In genomic region chr17:60142872-60143499, GRCh38 we compare ENCODE assay signal across 8 cellular contexts. TPM values are rescaled to one million over a fixed set of nuclear protein-coding genes. Genes with fewer than 3 reads are reported as not detected.
DNase-seq lines count a peak whose midpoint lies in the region; ATAC-seq and TF ChIP-seq lines count a peak whose summit lies in the region.

No MANE protein-coding gene starts in this region.

- peaks cover 18% of the 10 kb centered on the region for H3K4me1 Mint-ChIP-seq in activated CD4-positive, alpha-beta T cell treated with anti-CD3 and anti-CD28 coated beads for 36 hours

- no peaks in the 10 kb centered on the region for H3K9me3 Mint-ChIP-seq in activated CD4-positive, alpha-beta T cell treated with anti-CD3 and anti-CD28 coated beads for 36 hours (ENCODE audit: low read depth)

- H3K4me3 ChIP-seq in coronary artery, result peak overlapping the region; percentile 41

- H3K4me3 Mint-ChIP-seq in activated CD4-positive, alpha-beta T cell treated with anti-CD3 and anti-CD28 coated beads for 36 hours, result no peak overlapping the region

- intact Hi-C loops in activated CD4-positive, alpha-beta T cell treated with anti-CD3 and anti-CD28 coated beads for 36 hours (cut with DNase I, micrococcal nuclease), result loop anchor here (1.0 to 5.0 kb wide), 4 partner anchors 89 to 293 kb away; partner anchors contain the start of genes CHCT1 (in 1 of the 2) and USP32 (in 1 of the 2)

- no peak overlapping the region for H3K27ac ChIP-seq in coronary artery

- peak; percentile 36 for TF ChIP-seq CTCF in coronary artery (IDR thresholded peaks at IDR 0.05)

- DNase-seq in DMS53 (lab: John Stamatoyannopoulos, UW) (peak; percentile 93), NCI-H524 treated with DMSO at 0.1 percent for 48 hours (lab: John Stamatoyannopoulos, UW) (peak; percentile 71), coronary artery (ENCODE audit: low spot score) (no peak), left lobe of liver (ENCODE audit: low spot score) (peak; percentile 78)
- DNase-seq in activated CD4-positive, alpha-beta T cell treated with anti-CD3 and anti-CD28 coated beads for 36 hours, result peak; percentile 92
- DNase-seq in stimulated activated CD4-positive, alpha-beta T cell treated with anti-CD3 and anti-CD28 coated beads, Interleukin-2, amount 100 ng/mL, for 48 hours, result peak; percentile 76 to 83

- POLR2A ChIA-PET in activated CD4-positive, alpha-beta T cell treated with anti-CD3 and anti-CD28 coated beads for 36 hours (lab: Charles Lee), result no interaction called here

- H3K27me3 Mint-ChIP-seq in activated CD4-positive, alpha-beta T cell treated with anti-CD3 and anti-CD28 coated beads for 36 hours, result peaks cover 75% of the 10 kb centered on the region

- H3K27ac Mint-ChIP-seq in activated CD4-positive, alpha-beta T cell treated with anti-CD3 and anti-CD28 coated beads for 36 hours, result no peak overlapping the region

- H3K36me3 Mint-ChIP-seq in activated CD4-positive, alpha-beta T cell treated with anti-CD3 and anti-CD28 coated beads for 36 hours (ENCODE audit: low read depth), result no peaks in the 10 kb centered on the region

- CTCF ChIA-PET in activated CD4-positive, alpha-beta T cell treated with anti-CD3 and anti-CD28 coated beads for 36 hours (lab: Charles Lee), result interaction anchor here (0.6 to 3.5 kb wide), 9 partner anchors 10 to 353 kb away, joined by 3 to 12 read pairs (median 3); no protein-coding TSS in a partner anchor

- ATAC-seq in HG03432 (IDR thresholded peaks at IDR 0.05; ENCODE audit: unreplicated experiment) (peak; percentile 74), left lobe of liver (peak; percentile 87), HG03457 (IDR thresholded peaks at IDR 0.05; ENCODE audit: unreplicated experiment) (no peak)
- ATAC-seq in activated CD4-positive, alpha-beta T cell treated with anti-CD3 and anti-CD28 coated beads for 36 hours, result peak; percentile 80

RNA-seq across cellular contexts. Expression of gene CA4, which starts 6.8 kb away (rescaled TPM):
- total RNA-seq in activated CD4-positive, alpha-beta T cell treated with anti-CD3 and anti-CD28 coated beads for 36 hours, result not detected
- 0.53 TPM for total RNA-seq in left lobe of liver
